11 cellular contexts compared by ENCODE assay signal in genomic region chr13:23570931-23571330, GRCh38. TPM values are rescaled to one million over a fixed set of nuclear protein-coding genes. Genes with fewer than 3 reads are reported as not detected.
DNase-seq lines count a peak whose midpoint lies in the region; ATAC-seq and TF ChIP-seq lines count a peak whose summit lies in the region.
"Had no signal": no experiment of that assay in that cellular context is flagged by ENCODE, and none has a peak within 500 bp of the region (broad histone marks: within the 10 kb centered on the region; RNA-seq: fewer than 3 reads in every experiment).

No MANE protein-coding gene starts in this region.

- peaks cover 6% of the 10 kb centered on the region for H3K4me1 Mint-ChIP-seq in activated CD4-positive, alpha-beta memory T cell treated with anti-CD3 and anti-CD28 coated beads for 36 hours (ENCODE audit: low read depth)

- DNase-seq in M059J (ENCODE audit: low read depth) (peak; percentile 63), dorsolateral prefrontal cortex (no peak), myocyte (ENCODE audit: low read depth) (peak; percentile 43), HK-2 (ENCODE audit: unreplicated experiment) (no peak)
- no peak for DNase-seq in activated CD4-positive, alpha-beta memory T cell treated with anti-CD3 and anti-CD28 coated beads for 36 hours
- no peak for DNase-seq in effector CD8-positive, alpha-beta T cell (lab: John Stamatoyannopoulos, UW)
- DNase-seq: activated B cell treated with CpG ODN at 0.5 μM for 24 hours, aorta, NCI-H446 had no signal

- H3K27me3 Mint-ChIP-seq in activated CD4-positive, alpha-beta memory T cell treated with anti-CD3 and anti-CD28 coated beads for 36 hours, result peaks cover 27% of the 10 kb centered on the region

- intact Hi-C loops in dorsolateral prefrontal cortex (cut with DNase I), result loop anchor here in 1 of 2 donors (10.0 kb wide), 1 partner anchor 304 kb away; no protein-coding TSS in a partner anchor
- intact Hi-C loops in activated CD4-positive, alpha-beta memory T cell treated with anti-CD3 and anti-CD28 coated beads for 36 hours (cut with micrococcal nuclease), result loop anchor here (10.0 kb wide), 1 partner anchor 1966 kb away; the partner anchor contains the start of gene MICU2

- no peaks in the 10 kb centered on the region for H3K36me3 Mint-ChIP-seq in activated CD4-positive, alpha-beta memory T cell treated with anti-CD3 and anti-CD28 coated beads for 36 hours

- peaks cover 0 to 51% (median 21%) of the 10 kb centered on the region in 45 donors for H3K27me3 ChIP-seq in dorsolateral prefrontal cortex

- TF ChIP-seq CTCF in C4-2B (conservative IDR thresholded peaks at IDR 0.05), result peak; percentile 60
- no peak for TF ChIP-seq CTCF in dorsolateral prefrontal cortex (IDR thresholded peaks at IDR 0.05 in 54 of 56, conservative IDR thresholded peaks at IDR 0.05 in 2 of 56; ENCODE audit: low read depth in 1 of 56, partially characterized antibody in 56 of 56)

- H3K27ac Mint-ChIP-seq in activated CD4-positive, alpha-beta memory T cell treated with anti-CD3 and anti-CD28 coated beads for 36 hours, result no peak overlapping the region
- H3K27ac Mint-ChIP-seq: activated B cell treated with CpG ODN at 0.5 μM for 24 hours had no signal

- ATAC-seq in HG02798 (IDR thresholded peaks at IDR 0.05; ENCODE audit: poor library complexity, unreplicated experiment), result no peak

- H3K27ac ChIP-seq in C4-2B (no peak overlapping the region; the same call in 1 of the 2 replicates), dorsolateral prefrontal cortex (no peak overlapping the region)

- no peaks in the 10 kb centered on the region for H3K9me3 Mint-ChIP-seq in activated CD4-positive, alpha-beta memory T cell treated with anti-CD3 and anti-CD28 coated beads for 36 hours
- H3K9me3 Mint-ChIP-seq: activated B cell treated with CpG ODN at 0.5 μM for 24 hours had no signal

- POLR2A ChIA-PET in activated CD4-positive, alpha-beta memory T cell treated with anti-CD3 and anti-CD28 coated beads for 36 hours (lab: Charles Lee), result no interaction called here

- no peak overlapping the region for H3K4me3 Mint-ChIP-seq in activated CD4-positive, alpha-beta memory T cell treated with anti-CD3 and anti-CD28 coated beads for 36 hours
- H3K4me3 Mint-ChIP-seq: activated B cell treated with CpG ODN at 0.5 μM for 24 hours had no signal

- peak overlapping the region in 42 of 59 donors; percentile 1 to 54 (median 34) for H3K4me3 ChIP-seq in dorsolateral prefrontal cortex

- CTCF ChIA-PET in activated CD4-positive, alpha-beta memory T cell treated with anti-CD3 and anti-CD28 coated beads for 36 hours (lab: Charles Lee), result no interaction called here

RNA-seq across cellular contexts. Expression of gene TNFRSF19, which starts 0.7 kb away (rescaled TPM):
- 54.8 and 55.5 TPM in 2 replicates for total RNA-seq in M059J (2014; rRNA removed; shearing (Covaris generic))
- total RNA-seq in dorsolateral prefrontal cortex, result 1 to 10 TPM; 1.6 to 6.0 (median 3.0) TPM
- 22.7 and 30.5 TPM in 2 replicates for total RNA-seq in myocyte
- polyA plus RNA-seq in myocyte (2012), result 5.3 TPM
- total RNA-seq in activated CD4-positive, alpha-beta memory T cell treated with anti-CD3 and anti-CD28 coated beads for 36 hours, result not detected
- total RNA-seq: activated B cell treated with CpG ODN at 0.5 μM for 24 hours had no signal

Comparison
In these comparisons a context has a peak if more than half of its experiments do, and no peak if none do; other contexts are left out.
1. DNase-seq: peak in M059J (single experiment) and myocyte (single experiment); none in dorsolateral prefrontal cortex (0 of 10), activated CD4-positive, alpha-beta memory T cell treated with anti-CD3 and anti-CD28 coated beads for 36 hours (single experiment), HK-2 (single experiment) and effector CD8-positive, alpha-beta T cell (single experiment).